Comparison of ENCODE assay signal across 29 cellular contexts in genomic region chr1:4729108-4729506, GRCh38.
"Had no signal": no experiment of that assay in that cellular context is flagged by ENCODE, and none has a peak within 500 bp of the region (broad histone marks: within the 10 kb centered on the region; RNA-seq: fewer than 3 reads in every experiment).

No MANE protein-coding gene starts in this region.

- H3K9me3 ChIP-seq: lower lobe of right lung, neutrophil, stomach, testis, thyroid gland, transverse colon, upper lobe of left lung, vagina had no signal

- H2AFZ ChIP-seq: parathyroid adenoma had no signal

- ATAC-seq: left cardiac atrium; left lobe of liver; lower lobe of right lung; natural killer cell; right cardiac atrium; sciatic nerve; stimulated activated naive B cell treated with anti-CD40 and anti-IgM and Interleukin-4, amounts not matched to agents 10 μg/mL and 1 μg/mL and 100 μg/mL, for 72 hours; stimulated activated naive CD8-positive, alpha-beta T cell treated with anti-CD3 and anti-CD28 coated beads, Interleukin-15, Interleukin-2, amounts not matched to agents 100 U/mL and 50 U/mL, for 24 hours had no signal

- H3K4me1 ChIP-seq: lower lobe of right lung, parathyroid adenoma, stomach, testis, thyroid gland, upper lobe of left lung, vagina had no signal

- DNase-seq: hypothalamus; islet precursor cell; kidney glomerular epithelial cell; left cardiac atrium; lower lobe of right lung; mammary epithelial cell; mesenchymal stem cell; naive B cell; natural killer cell; occipital lobe; right cardiac atrium; stimulated activated CD4-positive, alpha-beta T cell treated with anti-CD3 and anti-CD28 coated beads, Interleukin-12 subunit alpha, Interleukin-12 subunit beta, amount 100 ng/mL, for 4 hours; stimulated activated CD4-positive, alpha-beta T cell treated with anti-CD3 and anti-CD28 coated beads, Interleukin-15, amount 100 ng/mL, for 24 hours; stimulated activated CD4-positive, alpha-beta T cell treated with anti-CD3 and anti-CD28 coated beads, Interleukin-2, amount 100 ng/mL, for 24 hours; stimulated activated CD4-positive, alpha-beta T cell treated with anti-CD3 and anti-CD28 coated beads, Interleukin-4, amount 100 ng/mL, for 1 hour; stimulated activated naive B cell treated with anti-CD40 and anti-IgM and Interleukin-4, amounts not matched to agents 10 μg/mL and 1 μg/mL and 100 μg/mL, for 72 hours; stimulated activated naive CD8-positive, alpha-beta T cell treated with anti-CD3 and anti-CD28 coated beads, Interleukin-15, Interleukin-2, amounts not matched to agents 100 U/mL and 50 U/mL, for 24 hours; stomach; testis; thyroid gland; transverse colon; upper lobe of left lung had no signal

- H3K4me1 Mint-ChIP-seq: mesothelial cell of epicardium, natural killer cell had no signal

- H3K36me3 Mint-ChIP-seq: mesothelial cell of epicardium; naive B cell; natural killer cell; stimulated activated naive B cell treated with anti-CD40 and anti-IgM and Interleukin-4, amounts not matched to agents 10 μg/mL and 1 μg/mL and 100 μg/mL, for 72 hours had no signal

- H3K27me3 Mint-ChIP-seq: naive B cell had no signal

- H3K9me3 Mint-ChIP-seq: mesothelial cell of epicardium; naive B cell; natural killer cell; stimulated activated naive B cell treated with anti-CD40 and anti-IgM and Interleukin-4, amounts not matched to agents 10 μg/mL and 1 μg/mL and 100 μg/mL, for 72 hours had no signal

- H3K36me3 ChIP-seq: lower lobe of right lung, stomach, thyroid gland, transverse colon, upper lobe of left lung, vagina had no signal

- H3K27ac ChIP-seq: lower lobe of right lung, neutrophil, parathyroid adenoma, skin epidermis, stomach, testis, thyroid gland, transverse colon, upper lobe of left lung, vagina had no signal

- H3K4me3 Mint-ChIP-seq: mesothelial cell of epicardium; naive B cell; natural killer cell; stimulated activated naive B cell treated with anti-CD40 and anti-IgM and Interleukin-4, amounts not matched to agents 10 μg/mL and 1 μg/mL and 100 μg/mL, for 72 hours had no signal

- H3K4me3 ChIP-seq: lower lobe of right lung, skin epidermis, stomach, testis, thyroid gland, transverse colon, upper lobe of left lung, vagina had no signal

- H3K27me3 ChIP-seq: testis, thyroid gland, transverse colon, upper lobe of left lung, vagina had no signal

- H3K9ac ChIP-seq: parathyroid adenoma had no signal

- H3K27ac Mint-ChIP-seq: mesothelial cell of epicardium; natural killer cell; stimulated activated naive B cell treated with anti-CD40 and anti-IgM and Interleukin-4, amounts not matched to agents 10 μg/mL and 1 μg/mL and 100 μg/mL, for 72 hours had no signal
